Comparison of ENCODE assay signal across 1 cellular context in the genomic region with DNA sequence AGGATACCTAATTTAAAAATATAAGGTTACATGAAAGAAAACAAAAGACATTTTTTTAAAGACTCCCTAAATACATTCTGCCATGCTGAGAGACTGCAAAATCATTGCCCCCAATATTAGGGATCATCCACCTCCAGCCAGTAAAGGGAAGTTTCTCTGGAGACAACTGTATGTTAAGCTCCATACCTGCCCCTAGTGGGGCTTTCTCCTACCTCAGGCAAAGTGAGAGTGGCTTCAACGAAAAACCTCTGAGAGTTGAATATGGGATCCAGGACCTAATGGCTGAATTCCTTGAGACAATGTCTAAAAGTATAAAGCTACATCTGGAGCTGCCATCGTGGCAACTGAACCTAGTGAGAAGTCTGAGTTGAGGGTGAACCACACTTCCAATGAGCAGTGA.
TF ChIP-seq lines count a peak whose summit lies in the region.

No MANE protein-coding gene starts in this region.

TF ChIP-seq in WTC11, 78 proteins besides CTCF, POLR2A, EP300 and RAD21 (continued from another document):
- no peak for TF ChIP-seq MYBL2 (CRISPR knock-in tag; IDR thresholded peaks at IDR 0.05)
- TF ChIP-seq SMAD3 (CRISPR knock-in tag; IDR thresholded peaks at IDR 0.05; ENCODE audit: borderline replicate concordance): no peak
- TF ChIP-seq, protein P1, sequence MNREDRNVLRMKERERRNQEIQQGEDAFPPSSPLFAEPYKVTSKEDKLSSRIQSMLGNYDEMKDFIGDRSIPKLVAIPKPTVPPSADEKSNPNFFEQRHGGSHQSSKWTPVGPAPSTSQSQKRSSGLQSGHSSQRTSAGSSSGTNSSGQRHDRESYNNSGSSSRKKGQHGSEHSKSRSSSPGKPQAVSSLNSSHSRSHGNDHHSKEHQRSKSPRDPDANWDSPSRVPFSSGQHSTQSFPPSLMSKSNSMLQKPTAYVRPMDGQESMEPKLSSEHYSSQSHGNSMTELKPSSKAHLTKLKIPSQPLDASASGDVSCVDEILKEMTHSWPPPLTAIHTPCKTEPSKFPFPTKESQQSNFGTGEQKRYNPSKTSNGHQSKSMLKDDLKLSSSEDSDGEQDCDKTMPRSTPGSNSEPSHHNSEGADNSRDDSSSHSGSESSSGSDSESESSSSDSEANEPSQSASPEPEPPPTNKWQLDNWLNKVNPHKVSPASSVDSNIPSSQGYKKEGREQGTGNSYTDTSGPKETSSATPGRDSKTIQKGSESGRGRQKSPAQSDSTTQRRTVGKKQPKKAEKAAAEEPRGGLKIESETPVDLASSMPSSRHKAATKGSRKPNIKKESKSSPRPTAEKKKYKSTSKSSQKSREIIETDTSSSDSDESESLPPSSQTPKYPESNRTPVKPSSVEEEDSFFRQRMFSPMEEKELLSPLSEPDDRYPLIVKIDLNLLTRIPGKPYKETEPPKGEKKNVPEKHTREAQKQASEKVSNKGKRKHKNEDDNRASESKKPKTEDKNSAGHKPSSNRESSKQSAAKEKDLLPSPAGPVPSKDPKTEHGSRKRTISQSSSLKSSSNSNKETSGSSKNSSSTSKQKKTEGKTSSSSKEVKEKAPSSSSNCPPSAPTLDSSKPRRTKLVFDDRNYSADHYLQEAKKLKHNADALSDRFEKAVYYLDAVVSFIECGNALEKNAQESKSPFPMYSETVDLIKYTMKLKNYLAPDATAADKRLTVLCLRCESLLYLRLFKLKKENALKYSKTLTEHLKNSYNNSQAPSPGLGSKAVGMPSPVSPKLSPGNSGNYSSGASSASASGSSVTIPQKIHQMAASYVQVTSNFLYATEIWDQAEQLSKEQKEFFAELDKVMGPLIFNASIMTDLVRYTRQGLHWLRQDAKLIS (CRISPR knock-in tag; IDR thresholded peaks at IDR 0.05; ENCODE audit: borderline replicate concordance): no peak
- TF ChIP-seq CREB1 (CRISPR knock-in tag; IDR thresholded peaks at IDR 0.05): no peak
- TF ChIP-seq, protein P2, sequence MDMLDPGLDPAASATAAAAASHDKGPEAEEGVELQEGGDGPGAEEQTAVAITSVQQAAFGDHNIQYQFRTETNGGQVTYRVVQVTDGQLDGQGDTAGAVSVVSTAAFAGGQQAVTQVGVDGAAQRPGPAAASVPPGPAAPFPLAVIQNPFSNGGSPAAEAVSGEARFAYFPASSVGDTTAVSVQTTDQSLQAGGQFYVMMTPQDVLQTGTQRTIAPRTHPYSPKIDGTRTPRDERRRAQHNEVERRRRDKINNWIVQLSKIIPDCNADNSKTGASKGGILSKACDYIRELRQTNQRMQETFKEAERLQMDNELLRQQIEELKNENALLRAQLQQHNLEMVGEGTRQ (CRISPR knock-in tag; IDR thresholded peaks at IDR 0.05): no peak
- TF ChIP-seq ZNF219 (CRISPR knock-in tag; IDR thresholded peaks at IDR 0.05; ENCODE audit: borderline replicate concordance): no peak
- no peak for TF ChIP-seq JAZF1 (CRISPR knock-in tag; IDR thresholded peaks at IDR 0.05)
TF ChIP-seq in WTC11: peak in this region for 0.
